Comparison of ENCODE assay signal across 24 cellular contexts in the genomic region with DNA sequence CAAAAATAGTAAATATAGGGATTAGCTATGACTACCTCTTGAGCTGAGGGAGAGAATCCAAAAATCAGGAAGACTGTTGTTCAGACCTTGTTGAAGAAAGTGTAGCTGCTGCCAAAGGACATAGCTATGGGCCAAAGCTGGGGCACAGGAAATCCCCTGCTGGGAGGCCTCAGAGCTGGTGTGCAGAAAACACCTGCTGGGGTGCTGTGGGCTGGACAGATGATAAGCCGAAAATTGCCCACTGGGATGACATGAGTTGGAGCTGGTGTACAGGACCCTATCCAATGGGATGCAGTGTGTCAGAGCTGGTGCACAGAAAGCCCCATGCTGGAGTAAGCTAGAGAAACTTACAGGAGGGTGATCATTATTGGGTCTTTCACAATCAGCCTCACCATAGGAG.
"Had no signal": no experiment of that assay in that cellular context is flagged by ENCODE, and none has a peak within 500 bp of the region (broad histone marks: within the 10 kb centered on the region; RNA-seq: fewer than 3 reads in every experiment).

No MANE protein-coding gene starts in this region.

- H3K4me3 Mint-ChIP-seq: naive B cell; natural killer cell; nephron progenitor cell; stimulated activated effector memory CD8-positive, alpha-beta T cell treated with anti-CD3 and anti-CD28 coated beads, Interleukin-12 subunit alpha, Interleukin-12 subunit beta, amount 100 ng/mL, for 72 hours; stimulated activated naive CD8-positive, alpha-beta T cell treated with anti-CD3 and anti-CD28 coated beads, Interleukin-15, Interleukin-2, amounts not matched to agents 100 ng/mL and 50 ng/mL, for 24 hours; type B pancreatic cell had no signal

- H3K27me3 Mint-ChIP-seq: stimulated activated naive CD8-positive, alpha-beta T cell treated with anti-CD3 and anti-CD28 coated beads, Interleukin-15, Interleukin-2, amounts not matched to agents 100 ng/mL and 50 ng/mL, for 24 hours; type B pancreatic cell had no signal

- H3K9me3 Mint-ChIP-seq: natural killer cell; nephron progenitor cell; stimulated activated effector memory CD8-positive, alpha-beta T cell treated with anti-CD3 and anti-CD28 coated beads, Interleukin-12 subunit alpha, Interleukin-12 subunit beta, amount 100 ng/mL, for 72 hours; stimulated activated naive CD8-positive, alpha-beta T cell treated with anti-CD3 and anti-CD28 coated beads, Interleukin-15, Interleukin-2, amounts not matched to agents 100 ng/mL and 50 ng/mL, for 24 hours; type B pancreatic cell had no signal

- H3K4me1 Mint-ChIP-seq: naive B cell; natural killer cell; stimulated activated effector memory CD8-positive, alpha-beta T cell treated with anti-CD3 and anti-CD28 coated beads, Interleukin-12 subunit alpha, Interleukin-12 subunit beta, amount 100 ng/mL, for 72 hours had no signal

- H3K4me1 ChIP-seq: left lung, lower lobe of right lung, prostate gland, right atrium auricular region, sigmoid colon, spleen, tibial nerve, uterus had no signal

- H3K27me3 ChIP-seq: left lung, ovary, right atrium auricular region, sigmoid colon, spleen, tibial nerve, uterus had no signal

- H3K36me3 Mint-ChIP-seq: naive B cell; natural killer cell; stimulated activated effector memory CD8-positive, alpha-beta T cell treated with anti-CD3 and anti-CD28 coated beads, Interleukin-12 subunit alpha, Interleukin-12 subunit beta, amount 100 ng/mL, for 72 hours; type B pancreatic cell had no signal

- ATAC-seq: left colon; left lung; lower lobe of right lung; natural killer cell; stimulated activated effector memory CD8-positive, alpha-beta T cell treated with anti-CD3 and anti-CD28 coated beads, Interleukin-12 subunit alpha, Interleukin-12 subunit beta, amount 100 ng/mL, for 72 hours had no signal

- H3K27ac ChIP-seq: left lung, lower lobe of right lung, ovary, prostate gland, right atrium auricular region, sigmoid colon, spleen, tibial nerve, uterus had no signal

- DNase-seq: hippocampal formation; kidney glomerular epithelial cell; left colon; left lung; lower lobe of right lung; mammary epithelial cell; mesenchymal stem cell; naive B cell; natural killer cell; nephron progenitor cell; ovary; sigmoid colon; small intestine; spleen; stimulated activated CD4-positive, alpha-beta T cell treated with anti-CD3 and anti-CD28 coated beads, Interleukin-4, amount 100 ng/mL, for 24 hours; stimulated activated naive CD4-positive, alpha-beta T cell; substantia nigra; uterus had no signal

- H3K4me3 ChIP-seq: left lung, lower lobe of right lung, ovary, prostate gland, right atrium auricular region, sigmoid colon, spleen, tibial nerve, uterus had no signal

- H3K27ac Mint-ChIP-seq: naive B cell; natural killer cell; nephron progenitor cell; stimulated activated effector memory CD8-positive, alpha-beta T cell treated with anti-CD3 and anti-CD28 coated beads, Interleukin-12 subunit alpha, Interleukin-12 subunit beta, amount 100 ng/mL, for 72 hours; stimulated activated naive CD8-positive, alpha-beta T cell treated with anti-CD3 and anti-CD28 coated beads, Interleukin-15, Interleukin-2, amounts not matched to agents 100 ng/mL and 50 ng/mL, for 24 hours; type B pancreatic cell had no signal

- H3K36me3 ChIP-seq: left lung, ovary, prostate gland, spleen, uterus had no signal
